Comparison of ENCODE assay signal across 11 cellular contexts in genomic region chr11:121595717-121596156, GRCh38.
DNase-seq lines count a peak whose midpoint lies in the region; ATAC-seq, FAIRE-seq and TF ChIP-seq lines count a peak whose summit lies in the region.
"Had no signal": no experiment of that assay in that cellular context is flagged by ENCODE, and none has a peak within 500 bp of the region (broad histone marks: within the 10 kb centered on the region; RNA-seq: fewer than 3 reads in every experiment).

No MANE protein-coding gene starts in this region.

- no peak overlapping the region for H3K9ac ChIP-seq in mammary epithelial cell (ENCODE audit: insufficient read depth, low read length)
- H3K9ac ChIP-seq in kidney (ENCODE audit: low read length in 2 of 2), result no peak overlapping the region

- intact Hi-C loops in mammary epithelial cell (cut with micrococcal nuclease), result loop anchor here (5.0 kb wide), 1 partner anchor 502 kb away; no protein-coding TSS in a partner anchor
- intact Hi-C loops in kidney (cut with DNase I), result no loop called here

- H3K4me1 ChIP-seq in mammary epithelial cell (ENCODE audit: insufficient read depth, low read length) (peaks cover 26% of the 10 kb centered on the region), kidney (ENCODE audit: control insufficient read depth in 1 of 2, insufficient read depth in 1 of 2, low read depth in 1 of 2, low read length in 2 of 2) (no peaks in the 10 kb centered on the region)

- H3K4me2 ChIP-seq in mammary epithelial cell (ENCODE audit: insufficient read depth, low read depth, low read length), result peak overlapping the region; percentile 58

- no peaks in the 10 kb centered on the region for H3K79me2 ChIP-seq in mammary epithelial cell (ENCODE audit: insufficient read depth, low read length)

- 14% methylated on average over 14 of the region's 15 CpGs for WGBS in mammary epithelial cell (ENCODE audit: low coverage, missing lambda C conversion rate)

- in situ Hi-C loops in ACHN (cut with HindIII; ENCODE audit: low pct_ligation_motif_present, low pct_unique_long_range_greater_than_20kb, low sequenced_read_pairs) (no loop called here), mammary epithelial cell (cut with MboI; ENCODE audit: low sequenced_read_pairs in 2 of 2) (loop anchor here in 1 of 2 donors (10.0 kb wide), 1 partner anchor 141 kb away; the partner anchor contains the start of genes SORL1 and SORL1-AS1)

- DNase-seq in ACHN (peak; percentile 86), LNCaP clone FGC (ENCODE audit: low read depth) (peak; percentile 61), mammary epithelial cell (peak; percentile 96), left lobe of liver (ENCODE audit: low spot score) (peak; percentile 82), NCI-H345 (lab: John Stamatoyannopoulos, UW) (no peak), DMS 273 treated with DMSO at 0.1 percent for 48 hours (lab: John Stamatoyannopoulos, UW) (no peak), kidney (no peak)
- no peak for DNase-seq in activated CD4-positive, CD25-positive, alpha-beta regulatory T cell treated with anti-CD3 and anti-CD28 coated beads, Interleukin-2, amount 50 U/mL, for 72 hours
- DNase-seq: activated gamma-delta T cell treated with Interleukin-2 at 50 U/mL for 16 hours; CD4-positive, CD25-positive, alpha-beta regulatory T cell; NCI-H1417 treated with DMSO at 0.1 percent for 48 hours had no signal

- H4K20me1 ChIP-seq in mammary epithelial cell (ENCODE audit: insufficient read depth, low read length), result no peaks in the 10 kb centered on the region

- FAIRE-seq in kidney (lab: Jason Lieb, UNC), result no peak

- H3K36me3 ChIP-seq in mammary epithelial cell (ENCODE audit: insufficient read depth, low read length) (peaks cover 14% of the 10 kb centered on the region), kidney (ENCODE audit: control insufficient read depth in 1 of 2, insufficient read depth in 2 of 2, low read length in 2 of 2) (peaks cover 6 to 11% of the 10 kb centered on the region in 2 donors)

- H3K27me3 ChIP-seq in mammary epithelial cell (ENCODE audit: insufficient read depth, low read length), result no peaks in the 10 kb centered on the region

- CTCF ChIA-PET in mammary epithelial cell (lab: Charles Lee; ENCODE audit: low non-redundant PET), result interaction anchor here (0.6 kb wide), 1 partner anchor 668 kb away, joined by 4 read pairs; no protein-coding TSS in a partner anchor

- BruUV-seq in mammary epithelial cell (replicated peaks; lab: Mats Ljungman, UMichigan), result no TSS peak

- TF ChIP-seq CTCF in LNCaP clone FGC (IDR thresholded peaks at IDR 0.05; ENCODE audit: control insufficient read depth, extremely low read depth, insufficient read depth) (no peak), mammary epithelial cell (conservative IDR thresholded peaks at IDR 0.05 in 1 of 2, IDR thresholded peaks at IDR 0.05 in 1 of 2; ENCODE audit: extremely low read depth in 1 of 2, insufficient read depth in 1 of 2, low read depth in 1 of 2, low read length in 2 of 2) (no peak), kidney (IDR thresholded peaks at IDR 0.05; ENCODE audit: borderline replicate concordance, extremely low read depth, insufficient read depth) (no peak)

- H3K4me3 ChIP-seq in LNCaP clone FGC (ENCODE audit: low read depth, low read length), result no peak overlapping the region
- no peak overlapping the region for H3K4me3 ChIP-seq in mammary epithelial cell (replicated peaks in 1 of 3; ENCODE audit: insufficient read depth in 1 of 3, low read depth in 2 of 3, low read length in 3 of 3)
- no peak overlapping the region for H3K4me3 ChIP-seq in kidney (ENCODE audit: low read length in 2 of 2)

- peak overlapping the region; percentile 27 for H3K27ac ChIP-seq in mammary epithelial cell (ENCODE audit: insufficient read depth, low read depth, low read length)
- no peak overlapping the region for H3K27ac ChIP-seq in kidney (ENCODE audit: low read depth in 2 of 2, low read length in 2 of 2)

- dilution Hi-C loops in mammary epithelial cell (cut with HindIII; ENCODE audit: low sequenced_read_pairs), result no loop called here

- no peak overlapping the region for H2AFZ ChIP-seq in mammary epithelial cell (ENCODE audit: low read depth, low read length)

- ATAC-seq in left lobe of liver, result peak; percentile 74

- H3K9me3 ChIP-seq in mammary epithelial cell (replicated peaks; ENCODE audit: insufficient read depth, low read length) (no peaks in the 10 kb centered on the region), kidney (ENCODE audit: control insufficient read depth in 1 of 2, low read length in 2 of 2) (no peaks in the 10 kb centered on the region)

Comparison
In these comparisons a context has a peak if more than half of its experiments do, and no peak if none do; other contexts are left out.
1. DNase-seq: peak in ACHN (single experiment), LNCaP clone FGC (single experiment), mammary epithelial cell (single experiment) and left lobe of liver (single experiment); none in NCI-H345 (single experiment), DMS 273 treated with DMSO at 0.1 percent for 48 hours (single experiment), activated CD4-positive, CD25-positive, alpha-beta regulatory T cell treated with anti-CD3 and anti-CD28 coated beads, Interleukin-2, amount 50 U/mL, for 72 hours (single experiment) and kidney (single experiment).